ENCODE assay signal across 12 cellular contexts in the genomic region with DNA sequence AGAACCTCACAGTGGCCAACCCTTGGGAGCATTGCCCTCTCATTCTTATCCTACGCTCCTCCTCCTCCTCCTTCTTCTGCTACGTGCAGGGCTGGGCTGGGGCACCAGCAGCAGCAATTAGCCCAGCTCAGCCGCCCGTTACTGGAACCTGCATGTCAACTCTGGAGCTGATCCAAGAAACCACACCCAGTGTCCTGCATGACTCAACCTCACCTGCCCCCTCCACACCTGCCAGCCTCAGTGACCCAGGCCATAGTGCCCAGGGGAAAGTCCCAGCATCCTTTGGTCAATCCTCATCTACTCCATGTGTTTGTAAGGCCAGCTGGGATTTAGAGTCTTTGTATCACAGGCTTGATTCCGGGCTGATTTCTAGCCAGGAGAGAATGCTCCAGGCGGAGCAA. TPM values are rescaled to one million over a fixed set of nuclear protein-coding genes. Genes with fewer than 3 reads are reported as not detected.
A peak's percentile ranks its signal among the peaks of the same experiment; 100 is the strongest.
DNase-seq lines count a peak whose midpoint lies in the region; ATAC-seq, FAIRE-seq and TF ChIP-seq lines count a peak whose summit lies in the region.
"Had no signal": no experiment of that assay in that cellular context is flagged by ENCODE, and none has a peak within 500 bp of the region (broad histone marks: within the 10 kb centered on the region; RNA-seq: fewer than 3 reads in every experiment).

No MANE protein-coding gene starts in this region.

- peak; percentile 85 for TF ChIP-seq EP300 in Ishikawa (IDR thresholded peaks at IDR 0.05; ENCODE audit: borderline replicate concordance)

- CTCF ChIA-PET in activated CD4-positive, alpha-beta memory T cell treated with anti-CD3 and anti-CD28 coated beads, Interleukin-2, amount 10 ng/mL, durations not matched to agents 7 days and 5 days (lab: Charles Lee): no interaction called here

- H3K4me1 ChIP-seq in esophagus (ENCODE audit: control insufficient read depth in 2 of 2, insufficient read depth in 2 of 2, low read length in 1 of 2) (peaks cover 4 to 6% of the 10 kb centered on the region in 2 donors), small intestine (ENCODE audit: control insufficient read depth in 2 of 2, insufficient read depth in 1 of 2, low read depth in 1 of 2, low read length in 1 of 2) (peaks cover 2 to 5% of the 10 kb centered on the region in 2 donors)

- ATAC-seq in GM18870 (IDR thresholded peaks at IDR 0.05; ENCODE audit: unreplicated experiment) (no peak), GM21723 (IDR thresholded peaks at IDR 0.05; ENCODE audit: unreplicated experiment) (no peak)

- H3K27me3 Mint-ChIP-seq in activated CD4-positive, alpha-beta memory T cell treated with anti-CD3 and anti-CD28 coated beads, Interleukin-2, amount 10 ng/mL, durations not matched to agents 7 days and 5 days: peaks cover 17% of the 10 kb centered on the region

- peaks cover 10% of the 10 kb centered on the region for H3K4me1 Mint-ChIP-seq in activated CD4-positive, alpha-beta memory T cell treated with anti-CD3 and anti-CD28 coated beads, Interleukin-2, amount 10 ng/mL, durations not matched to agents 7 days and 5 days
- H3K4me1 Mint-ChIP-seq: central memory CD8-positive, alpha-beta T cell had no signal

- H3K27ac Mint-ChIP-seq in activated CD4-positive, alpha-beta memory T cell treated with anti-CD3 and anti-CD28 coated beads, Interleukin-2, amount 10 ng/mL, durations not matched to agents 7 days and 5 days: no peak overlapping the region
- H3K27ac Mint-ChIP-seq: natural killer cell treated with Interleukin-12 subunit alpha and Interleukin-12 subunit beta and Interleukin-15 and Interleukin-18, amount 100 ng/mL, for 72 hours had no signal

- H3K9me3 Mint-ChIP-seq in activated CD4-positive, alpha-beta memory T cell treated with anti-CD3 and anti-CD28 coated beads, Interleukin-2, amount 10 ng/mL, durations not matched to agents 7 days and 5 days: no peaks in the 10 kb centered on the region
- H3K9me3 Mint-ChIP-seq: central memory CD8-positive, alpha-beta T cell; natural killer cell treated with Interleukin-12 subunit alpha and Interleukin-12 subunit beta and Interleukin-15 and Interleukin-18, amount 100 ng/mL, for 72 hours had no signal

- H3K27me3 ChIP-seq in esophagus (ENCODE audit: control insufficient read depth in 1 of 2, insufficient read depth in 2 of 2, low read length in 2 of 2) (no peaks in the 10 kb centered on the region), small intestine (ENCODE audit: control insufficient read depth in 2 of 2, insufficient read depth in 2 of 2, low read length in 2 of 2) (no peaks in the 10 kb centered on the region)

- H3K27ac ChIP-seq in esophagus (ENCODE audit: low read depth in 2 of 2, low read length in 1 of 2) (peak overlapping the region; percentile 53 to 88), small intestine (ENCODE audit: low read depth in 1 of 2, low read length in 1 of 2) (peak overlapping the region; percentile 83 to 87)

- FAIRE-seq in small intestine (lab: Jason Lieb, UNC): no peak

- POLR2A ChIA-PET in activated CD4-positive, alpha-beta memory T cell treated with anti-CD3 and anti-CD28 coated beads, Interleukin-2, amount 10 ng/mL, durations not matched to agents 7 days and 5 days (lab: Charles Lee): no interaction called here

- no peaks in the 10 kb centered on the region for H3K36me3 ChIP-seq in esophagus (ENCODE audit: control insufficient read depth in 2 of 2, insufficient read depth in 2 of 2, low read length in 1 of 2)
- H3K36me3 ChIP-seq in small intestine (ENCODE audit: control insufficient read depth in 2 of 2, insufficient read depth in 2 of 2, low read length in 2 of 2): no peaks in the 10 kb centered on the region

- WGBS in esophagus, 2 donors: 31 to 34% methylated on average over 6 of the region's 6 CpGs
- WGBS in small intestine, 3 donors: 7 to 44% (median 25%) methylated on average over 6 of the region's 6 CpGs

- no peak overlapping the region for H3K4me3 Mint-ChIP-seq in activated CD4-positive, alpha-beta memory T cell treated with anti-CD3 and anti-CD28 coated beads, Interleukin-2, amount 10 ng/mL, durations not matched to agents 7 days and 5 days
- H3K4me3 Mint-ChIP-seq: central memory CD8-positive, alpha-beta T cell; natural killer cell treated with Interleukin-12 subunit alpha and Interleukin-12 subunit beta and Interleukin-15 and Interleukin-18, amount 100 ng/mL, for 72 hours had no signal

- no peaks in the 10 kb centered on the region for H3K36me3 Mint-ChIP-seq in activated CD4-positive, alpha-beta memory T cell treated with anti-CD3 and anti-CD28 coated beads, Interleukin-2, amount 10 ng/mL, durations not matched to agents 7 days and 5 days (ENCODE audit: low read depth)
- H3K36me3 Mint-ChIP-seq: natural killer cell treated with Interleukin-12 subunit alpha and Interleukin-12 subunit beta and Interleukin-15 and Interleukin-18, amount 100 ng/mL, for 72 hours had no signal

- no peak overlapping the region for H3K4me3 ChIP-seq in esophagus (ENCODE audit: low read depth in 1 of 2, low read length in 2 of 2)
- no peak overlapping the region for H3K4me3 ChIP-seq in small intestine (ENCODE audit: low read depth in 1 of 2, low read length in 2 of 2)

- no peaks in the 10 kb centered on the region for H3K9me3 ChIP-seq in esophagus (ENCODE audit: control insufficient read depth in 2 of 2, insufficient read depth in 1 of 2, low read depth in 1 of 2, low read length in 1 of 2)
- no peaks in the 10 kb centered on the region for H3K9me3 ChIP-seq in small intestine (ENCODE audit: control insufficient read depth, low read depth)

- peak; percentile 85 for DNase-seq in NCI-H510A (lab: John Stamatoyannopoulos, UW)
- peak; percentile 98 for DNase-seq in small intestine
- DNase-seq in HuH-7 (ENCODE audit: low spot score): no peak
- DNase-seq in activated CD4-positive, alpha-beta memory T cell treated with anti-CD3 and anti-CD28 coated beads, Interleukin-2, amount 10 ng/mL, durations not matched to agents 7 days and 5 days: no peak
- DNase-seq: head of caudate nucleus; stimulated activated CD4-positive, alpha-beta T cell treated with anti-CD3 and anti-CD28 coated beads, Interleukin-1b, Interleukin-23, amount 100 ng/mL, for 48 hours had no signal

- TF ChIP-seq RAD21 in Ishikawa (IDR thresholded peaks at IDR 0.05; ENCODE audit: low read depth): peak; percentile 15; the same call in 1 of the 2 replicates

TF ChIP-seq in Ishikawa, 13 proteins besides CTCF, POLR2A, EP300 and RAD21 (continues in another document):
- TF ChIP-seq TAF1 (IDR thresholded peaks at IDR 0.05; ENCODE audit: low read depth) (no peak), FOXM1 (IDR thresholded peaks at IDR 0.05; ENCODE audit: borderline replicate concordance, low read depth) (peak; percentile 73; the same call in 1 of the 2 replicates), TCF12 (IDR thresholded peaks at IDR 0.05; ENCODE audit: low read depth) (peak; percentile 92), EGR1 (IDR thresholded peaks at IDR 0.05) (no peak), CREB1 (IDR thresholded peaks at IDR 0.05; ENCODE audit: low read depth) (no peak), YY1 (IDR thresholded peaks at IDR 0.05; ENCODE audit: low read depth) (peak; percentile 59; the same call in 1 of the 2 replicates), TEAD4 (IDR thresholded peaks at IDR 0.05) (peak; percentile 48; the same call in 1 of the 2 replicates), USF1 (IDR thresholded peaks at IDR 0.05) (0 out of 2 replicates have a peak, but pooled peaks have one; percentile 23), NFIC (IDR thresholded peaks at IDR 0.05) (peak; percentile 95), MAX (IDR thresholded peaks at IDR 0.05) (peak; percentile 55; the same call in 1 of the 2 replicates), ZBTB7A (IDR thresholded peaks at IDR 0.05; ENCODE audit: low read depth) (no peak), CEBPB (IDR thresholded peaks at IDR 0.05) (peak; percentile 43; the same call in 1 of the 2 replicates)

RNA-seq across cellular contexts. Expression of gene ELF3, which starts 12.6 kb away (rescaled TPM):
- polyA plus RNA-seq in esophagus (100 to 1,000 TPM; 440 to 749 TPM), small intestine (100 to 1,000 TPM; 261 to 487 (median 395) TPM)
- under 1 TPM; 0.30 to 0.38 TPM for total RNA-seq in activated CD4-positive, alpha-beta memory T cell treated with anti-CD3 and anti-CD28 coated beads, Interleukin-2, amount 10 ng/mL, durations not matched to agents 7 days and 5 days

RNA-seq across cellular contexts. Expression of gene RNPEP, which starts 40.6 kb away (rescaled TPM):
- polyA plus RNA-seq in esophagus: 10 to 100 TPM; 45.3 to 52.3 TPM
- polyA plus RNA-seq in small intestine: 100 to 1,000 TPM in 2 of 3 donors, 10 to 100 TPM in 1; 69.7 to 183 (median 111) TPM
- total RNA-seq in activated CD4-positive, alpha-beta memory T cell treated with anti-CD3 and anti-CD28 coated beads, Interleukin-2, amount 10 ng/mL, durations not matched to agents 7 days and 5 days: 10 to 100 TPM; 38.5 to 41.1 TPM

Comparison
In these comparisons a context has a peak if more than half of its experiments do, and no peak if none do; other contexts are left out.
1. DNase-seq: peak in NCI-H510A (single experiment) and small intestine (single experiment); none in HuH-7 (single experiment) and activated CD4-positive, alpha-beta memory T cell treated with anti-CD3 and anti-CD28 coated beads, Interleukin-2, amount 10 ng/mL, durations not matched to agents 7 days and 5 days (single experiment).